13 cellular contexts compared by ENCODE assay signal in the genomic region with DNA sequence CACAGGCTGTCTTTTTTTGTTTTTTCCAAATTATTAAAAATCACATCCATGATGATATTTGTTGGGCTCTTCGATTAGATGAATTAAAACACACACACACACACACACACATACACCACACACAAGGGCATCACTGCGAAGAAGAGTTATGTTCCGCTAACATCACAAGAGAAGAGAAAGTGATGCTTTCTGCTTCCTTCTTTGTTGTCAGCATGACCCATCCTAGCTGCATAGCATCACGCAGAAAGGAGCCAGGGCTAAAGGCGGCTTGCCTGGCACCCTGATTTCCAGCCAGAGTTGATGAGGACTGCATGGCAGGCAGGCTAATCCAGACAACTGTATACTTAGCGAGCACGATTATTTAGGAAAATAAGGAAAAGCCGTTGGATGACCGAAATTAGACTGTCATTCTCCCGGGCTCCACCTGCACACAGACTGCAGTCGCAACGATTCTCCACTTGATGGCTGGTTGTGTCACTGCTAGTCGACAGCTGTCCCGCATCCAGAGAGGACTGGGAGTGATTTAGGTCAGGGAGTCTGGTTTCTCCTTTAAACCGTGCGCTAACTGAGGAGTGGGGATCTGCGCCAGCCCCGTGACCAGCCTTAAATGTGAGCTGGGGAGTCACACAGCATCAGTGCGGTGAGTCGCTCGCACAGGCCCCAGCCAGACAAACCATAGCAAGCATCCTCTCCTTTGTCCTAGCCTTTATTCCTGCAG.
A peak's percentile ranks its signal among the peaks of the same experiment; 100 is the strongest.
DNase-seq lines count a peak whose midpoint lies in the region; ATAC-seq and TF ChIP-seq lines count a peak whose summit lies in the region.
"Had no signal": no experiment of that assay in that cellular context is flagged by ENCODE, and none has a peak within 500 bp of the region (broad histone marks: within the 10 kb centered on the region; RNA-seq: fewer than 3 reads in every experiment).

No MANE protein-coding gene starts in this region.

- H3K4me1 Mint-ChIP-seq in chondrocyte (ENCODE audit: low read depth) = no peaks in the 10 kb centered on the region

- no peaks in the 10 kb centered on the region for H3K9me3 Mint-ChIP-seq in chondrocyte (ENCODE audit: low read depth)

- intact Hi-C loops in left cardiac atrium (cut with DNase I) = no loop called here
- intact Hi-C loops in Right ventricle myocardium inferior (cut with DNase I) = no loop called here

- no peak overlapping the region for H3K27ac Mint-ChIP-seq in chondrocyte (ENCODE audit: unreplicated experiment)

- H3K36me3 Mint-ChIP-seq in chondrocyte (ENCODE audit: low read depth) = no peaks in the 10 kb centered on the region

- peaks cover 13% of the 10 kb centered on the region for H3K27me3 Mint-ChIP-seq in chondrocyte (ENCODE audit: low read depth)

- peak; percentile 21 for TF ChIP-seq CTCF in chondrocyte (IDR thresholded peaks at IDR 0.05)

- DNase-seq in left cardiac atrium (no peak), Right ventricle myocardium inferior (ENCODE audit: missing footprints) (no peak), NCI-H2171 treated with DMSO at 0.1 percent for 48 hours (lab: John Stamatoyannopoulos, UW) (peak; percentile 32), chondrocyte (ENCODE audit: low spot score) (no peak), retina (peak; percentile 68)
- DNase-seq in NK-92 treated with Interleukin-12 subunit alpha and Interleukin-12 subunit beta, amount 100 ng/mL, for 24 hours (lab: John Stamatoyannopoulos, UW) = no peak
- DNase-seq in activated CD4-positive, alpha-beta T cell treated with anti-CD3 and anti-CD28 coated beads for 1 hour = no peak
- DNase-seq: amniotic stem cell, kidney glomerular epithelial cell, MV-4-11, sigmoid colon had no signal

- ATAC-seq in left cardiac atrium (peak; percentile 72 to 89), Right ventricle myocardium inferior (no peak), GM21423 (IDR thresholded peaks at IDR 0.05; ENCODE audit: unreplicated experiment) (no peak)
- ATAC-seq: esophagus mucosa had no signal

- no peak overlapping the region for H3K4me3 Mint-ChIP-seq in chondrocyte (ENCODE audit: unreplicated experiment)

Comparison
In these comparisons a context has a peak if more than half of its experiments do, and no peak if none do; other contexts are left out.
1. ATAC-seq: peak in left cardiac atrium (2 of 2); none in Right ventricle myocardium inferior (single experiment) and GM21423 (single experiment).
2. DNase-seq: peak in NCI-H2171 treated with DMSO at 0.1 percent for 48 hours (single experiment) and retina (single experiment); none in left cardiac atrium (single experiment), Right ventricle myocardium inferior (single experiment), chondrocyte (single experiment), NK-92 treated with Interleukin-12 subunit alpha and Interleukin-12 subunit beta, amount 100 ng/mL, for 24 hours (single experiment) and activated CD4-positive, alpha-beta T cell treated with anti-CD3 and anti-CD28 coated beads for 1 hour (single experiment).